ENCODE assay signal across 11 cellular contexts in genomic region chr7:135490783-135491182, GRCh38. TPM values are rescaled to one million over a fixed set of nuclear protein-coding genes. Genes with fewer than 3 reads are reported as not detected.
A peak's percentile ranks its signal among the peaks of the same experiment; 100 is the strongest.
DNase-seq lines count a peak whose midpoint lies in the region; ATAC-seq and TF ChIP-seq lines count a peak whose summit lies in the region.
"Had no signal": no experiment of that assay in that cellular context is flagged by ENCODE, and none has a peak within 500 bp of the region (broad histone marks: within the 10 kb centered on the region; RNA-seq: fewer than 3 reads in every experiment).

No MANE protein-coding gene starts in this region.

- H3K4me1 Mint-ChIP-seq in T-helper 17 cell, result peaks cover 16% of the 10 kb centered on the region
- peaks cover 10% of the 10 kb centered on the region for H3K4me1 Mint-ChIP-seq in activated T-helper 1 cell treated with anti-CD3 and anti-CD28 coated beads, Interleukin-12 subunit alpha, Interleukin-12 subunit beta, Interleukin-2, Interleukin-4 antibody, amounts not matched to agents 30 ng/mL and 10 ng/mL and 1 ng/mL, durations not matched to agents 14 hours and 24 hours and 36 hours (ENCODE audit: low read depth)

- no peaks in the 10 kb centered on the region for H3K27me3 ChIP-seq in gastrocnemius medialis

- H3K4me1 ChIP-seq in mucosa of descending colon (ENCODE audit: low read depth) (no peaks in the 10 kb centered on the region), gastrocnemius medialis (peaks cover 25 to 29% of the 10 kb centered on the region in 2 donors)

- H3K4me3 ChIP-seq in mucosa of descending colon (no peak overlapping the region), gastrocnemius medialis (no peak overlapping the region)
- H3K4me3 ChIP-seq: PC-9, smooth muscle cell had no signal

- peak; percentile 46 for ATAC-seq in mucosa of descending colon
- no peak for ATAC-seq in T-helper 17 cell
- no peak for ATAC-seq in gastrocnemius medialis

- H3K27ac ChIP-seq in gastrocnemius medialis, result no peak overlapping the region
- H3K27ac ChIP-seq: PC-9 had no signal

- intact Hi-C loops in mucosa of descending colon (cut with DNase I, micrococcal nuclease), result no loop called here
- intact Hi-C loops in activated T-helper 1 cell treated with anti-CD3 and anti-CD28 coated beads, Interleukin-12 subunit alpha, Interleukin-12 subunit beta, Interleukin-2, Interleukin-4 antibody, amounts not matched to agents 30 ng/mL and 10 ng/mL and 1 ng/mL, durations not matched to agents 14 hours and 24 hours and 36 hours (cut with micrococcal nuclease), result no loop called here
- intact Hi-C loops in gastrocnemius medialis (cut with DNase I; ENCODE audit: low total_unique reads), result no loop called here

- H3K36me3 ChIP-seq in mucosa of descending colon (ENCODE audit: low read depth) (no peaks in the 10 kb centered on the region), gastrocnemius medialis (no peaks in the 10 kb centered on the region)

- H3K9me3 ChIP-seq in mucosa of descending colon (no peaks in the 10 kb centered on the region), T-helper 17 cell (ENCODE audit: control insufficient read depth, low read length, poor library complexity, severe bottlenecking) (no peaks in the 10 kb centered on the region), gastrocnemius medialis (no peaks in the 10 kb centered on the region)

- no peak overlapping the region for H3K27ac Mint-ChIP-seq in T-helper 17 cell
- H3K27ac Mint-ChIP-seq in activated T-helper 1 cell treated with anti-CD3 and anti-CD28 coated beads, Interleukin-12 subunit alpha, Interleukin-12 subunit beta, Interleukin-2, Interleukin-4 antibody, amounts not matched to agents 30 ng/mL and 10 ng/mL and 1 ng/mL, durations not matched to agents 14 hours and 24 hours and 36 hours, result no peak overlapping the region
- H3K27ac Mint-ChIP-seq: CD4-positive, CD25-positive, alpha-beta regulatory T cell had no signal

- H3K27me3 Mint-ChIP-seq in T-helper 17 cell, result no peaks in the 10 kb centered on the region
- H3K27me3 Mint-ChIP-seq in activated T-helper 1 cell treated with anti-CD3 and anti-CD28 coated beads, Interleukin-12 subunit alpha, Interleukin-12 subunit beta, Interleukin-2, Interleukin-4 antibody, amounts not matched to agents 30 ng/mL and 10 ng/mL and 1 ng/mL, durations not matched to agents 14 hours and 24 hours and 36 hours (ENCODE audit: insufficient read depth), result no peaks in the 10 kb centered on the region
- H3K27me3 Mint-ChIP-seq: CD4-positive, CD25-positive, alpha-beta regulatory T cell had no signal

- H3K36me3 Mint-ChIP-seq in T-helper 17 cell (ENCODE audit: low read depth), result no peaks in the 10 kb centered on the region
- H3K36me3 Mint-ChIP-seq in activated T-helper 1 cell treated with anti-CD3 and anti-CD28 coated beads, Interleukin-12 subunit alpha, Interleukin-12 subunit beta, Interleukin-2, Interleukin-4 antibody, amounts not matched to agents 30 ng/mL and 10 ng/mL and 1 ng/mL, durations not matched to agents 14 hours and 24 hours and 36 hours (ENCODE audit: low read depth), result peaks cover 1% of the 10 kb centered on the region
- H3K36me3 Mint-ChIP-seq: CD4-positive, CD25-positive, alpha-beta regulatory T cell had no signal

- in situ Hi-C loops in gastrocnemius medialis (cut with MboI; ENCODE audit: low sequenced_read_pairs in 4 of 4), result no loop called here

- TF ChIP-seq POLR2A in gastrocnemius medialis (IDR thresholded peaks at IDR 0.05), result no peak

- H3K4me3 Mint-ChIP-seq in T-helper 17 cell, result no peak overlapping the region
- H3K4me3 Mint-ChIP-seq in activated T-helper 1 cell treated with anti-CD3 and anti-CD28 coated beads, Interleukin-12 subunit alpha, Interleukin-12 subunit beta, Interleukin-2, Interleukin-4 antibody, amounts not matched to agents 30 ng/mL and 10 ng/mL and 1 ng/mL, durations not matched to agents 14 hours and 24 hours and 36 hours, result no peak overlapping the region
- H3K4me3 Mint-ChIP-seq: CD4-positive, CD25-positive, alpha-beta regulatory T cell had no signal

- no peaks in the 10 kb centered on the region for H3K9me3 Mint-ChIP-seq in activated T-helper 1 cell treated with anti-CD3 and anti-CD28 coated beads, Interleukin-12 subunit alpha, Interleukin-12 subunit beta, Interleukin-2, Interleukin-4 antibody, amounts not matched to agents 30 ng/mL and 10 ng/mL and 1 ng/mL, durations not matched to agents 14 hours and 24 hours and 36 hours
- H3K9me3 Mint-ChIP-seq: CD4-positive, CD25-positive, alpha-beta regulatory T cell had no signal

- TF ChIP-seq CTCF in mucosa of descending colon (IDR thresholded peaks at IDR 0.05) (no peak), gastrocnemius medialis (IDR thresholded peaks at IDR 0.05 in 4 of 5, conservative IDR thresholded peaks at IDR 0.05 in 1 of 5) (no peak)

- DNase-seq in H4 (ENCODE audit: low spot score) (peak; percentile 21), NCI-H69 (lab: John Stamatoyannopoulos, UW) (peak; percentile 31), cerebellar cortex (ENCODE audit: low spot score) (peak; percentile 27), mucosa of descending colon (peak in 1 of 3 donors; percentile 15), T-helper 17 cell (no peak), gastrocnemius medialis (no peak)
- DNase-seq in activated T-helper 1 cell treated with anti-CD3 and anti-CD28 coated beads, Interleukin-12 subunit alpha, Interleukin-12 subunit beta, Interleukin-2, Interleukin-4 antibody, amounts not matched to agents 30 ng/mL and 10 ng/mL and 1 ng/mL, durations not matched to agents 14 hours and 24 hours and 36 hours (ENCODE audit: low spot score), result no peak
- DNase-seq: CD4-positive, CD25-positive, alpha-beta regulatory T cell; mesendoderm had no signal

RNA-seq across cellular contexts. Expression of gene CNOT4, which starts 19.1 kb away (rescaled TPM):
- 8.6 and 11.8 TPM in 2 replicates for total RNA-seq in H4 (2014; rRNA removed; shearing (Covaris generic))
- total RNA-seq in mucosa of descending colon, result 10 to 100 TPM; 18.3 to 37.2 (median 22.1) TPM
- 10 to 100 TPM; 34.0 to 34.5 TPM for total RNA-seq in T-helper 17 cell
- total RNA-seq in activated T-helper 1 cell treated with anti-CD3 and anti-CD28 coated beads, Interleukin-12 subunit alpha, Interleukin-12 subunit beta, Interleukin-2, Interleukin-4 antibody, amounts not matched to agents 30 ng/mL and 10 ng/mL and 1 ng/mL, durations not matched to agents 14 hours and 24 hours and 36 hours, result 21.3 and 23.3 TPM in 2 replicates
- 10 to 100 TPM; 25.5 to 38.1 (median 30.7) TPM for total RNA-seq in gastrocnemius medialis

Comparison
In these comparisons a context has a peak if more than half of its experiments do, and no peak if none do; other contexts are left out.
1. DNase-seq: peak in H4 (single experiment), NCI-H69 (single experiment) and cerebellar cortex (single experiment); none in T-helper 17 cell (0 of 3), activated T-helper 1 cell treated with anti-CD3 and anti-CD28 coated beads, Interleukin-12 subunit alpha, Interleukin-12 subunit beta, Interleukin-2, Interleukin-4 antibody, amounts not matched to agents 30 ng/mL and 10 ng/mL and 1 ng/mL, durations not matched to agents 14 hours and 24 hours and 36 hours (single experiment) and gastrocnemius medialis (0 of 2).